In genomic region chr7:157158400-157158799, GRCh38 we compare ENCODE assay signal across 17 cellular contexts. TPM values are rescaled to one million over a fixed set of nuclear protein-coding genes. Genes with fewer than 3 reads are reported as not detected.
A peak's percentile ranks its signal among the peaks of the same experiment; 100 is the strongest.
DNase-seq lines count a peak whose midpoint lies in the region; ATAC-seq, FAIRE-seq and TF ChIP-seq lines count a peak whose summit lies in the region.
"Had no signal": no experiment of that assay in that cellular context is flagged by ENCODE, and none has a peak within 500 bp of the region (broad histone marks: within the 10 kb centered on the region; RNA-seq: fewer than 3 reads in every experiment).

No MANE protein-coding gene starts in this region.

- DNase-seq in activated T-cell treated with anti-CD3 and anti-CD28 coated beads, Interleukin-2, amount 50 U/mL, for 72 hours: no peak
- DNase-seq in activated T-cell treated with anti-CD3 and anti-CD28 coated beads for 4 hours (no peak), astrocyte (ENCODE audit: low read depth) (peak; percentile 42), medulla oblongata (ENCODE audit: extremely low spot score) (peak; percentile 73), sciatic nerve (ENCODE audit: low spot score) (no peak), DMS79 (lab: John Stamatoyannopoulos, UW) (no peak)
- DNase-seq: activated CD8-positive, alpha-beta memory T cell treated with anti-CD3 and anti-CD28 coated beads, Interleukin-2, amount 50 U/mL, for 4 hours; erythroblast; KBM-7; left ventricle myocardium inferior; natural killer cell; NCI-H2029 had no signal

- peak overlapping the region; percentile 57 for H3K4me2 ChIP-seq in astrocyte (ENCODE audit: low read length)
- H3K4me2 ChIP-seq: hepatocyte had no signal

- no peak overlapping the region for H2AFZ ChIP-seq in astrocyte (ENCODE audit: low read depth, low read length)
- H2AFZ ChIP-seq: hepatocyte had no signal

- FAIRE-seq in astrocyte (lab: Jason Lieb, UNC): no peak

- peaks cover 0 to 8% of the 10 kb centered on the region in 2 donors for H3K36me3 Mint-ChIP-seq in activated T-cell treated with anti-CD3 and anti-CD28 coated beads, Interleukin-2, amount 50 U/mL, for 72 hours (ENCODE audit: insufficient read depth in 2 of 2)
- no peaks in the 10 kb centered on the region for H3K36me3 Mint-ChIP-seq in astrocyte (ENCODE audit: low read depth, unreplicated experiment)
- H3K36me3 Mint-ChIP-seq: natural killer cell had no signal

- TF ChIP-seq CTCF in astrocyte (IDR thresholded peaks at IDR 0.05; ENCODE audit: insufficient read depth, low read depth, low read length): no peak

- no peaks in the 10 kb centered on the region for H3K9me3 Mint-ChIP-seq in activated T-cell treated with anti-CD3 and anti-CD28 coated beads, Interleukin-2, amount 50 U/mL, for 72 hours
- H3K9me3 Mint-ChIP-seq in astrocyte (ENCODE audit: unreplicated experiment): no peaks in the 10 kb centered on the region
- H3K9me3 Mint-ChIP-seq: natural killer cell; stimulated activated naive CD8-positive, alpha-beta T cell treated with anti-CD3 and anti-CD28 coated beads, Interleukin-15, Interleukin-2, amounts not matched to agents 100 ng/mL and 50 ng/mL, for 24 hours had no signal

- H4K20me1 ChIP-seq in astrocyte (ENCODE audit: insufficient read depth, low read length): peaks cover 92% of the 10 kb centered on the region

- intact Hi-C loops in sciatic nerve (cut with DNase I): no loop called here

- H3K79me2 ChIP-seq in astrocyte (ENCODE audit: insufficient read depth, low read length): peaks cover 98% of the 10 kb centered on the region

- no peaks in the 10 kb centered on the region for H3K27me3 ChIP-seq in astrocyte (ENCODE audit: insufficient read depth, low read length)
- H3K27me3 ChIP-seq: hepatocyte had no signal

- H3K4me3 ChIP-seq in astrocyte (ENCODE audit: insufficient read depth, low read depth, low read length): no peak overlapping the region
- H3K4me3 ChIP-seq: hepatocyte, left ventricle myocardium inferior had no signal

- H3K9me3 ChIP-seq in astrocyte (ENCODE audit: insufficient read depth, low read depth, low read length): no peaks in the 10 kb centered on the region
- H3K9me3 ChIP-seq: left ventricle myocardium inferior had no signal

- H3K27ac Mint-ChIP-seq in activated T-cell treated with anti-CD3 and anti-CD28 coated beads, Interleukin-2, amount 50 U/mL, for 72 hours: peak overlapping the region; percentile 24
- H3K27ac Mint-ChIP-seq in astrocyte (ENCODE audit: unreplicated experiment): no peak overlapping the region
- H3K27ac Mint-ChIP-seq: activated naive CD8-positive, alpha-beta T cell; natural killer cell; stimulated activated naive CD8-positive, alpha-beta T cell treated with anti-CD3 and anti-CD28 coated beads, Interleukin-15, Interleukin-2, amounts not matched to agents 100 ng/mL and 50 ng/mL, for 24 hours had no signal

- peaks cover 7% of the 10 kb centered on the region for H3K4me1 ChIP-seq in astrocyte (ENCODE audit: insufficient read depth, low read length)

- H3K9ac ChIP-seq in astrocyte (ENCODE audit: low read length): peak overlapping the region; percentile 5

- peaks cover 21% of the 10 kb centered on the region for H3K4me1 Mint-ChIP-seq in activated T-cell treated with anti-CD3 and anti-CD28 coated beads, Interleukin-2, amount 50 U/mL, for 72 hours (ENCODE audit: low read depth)
- peaks cover 9% of the 10 kb centered on the region for H3K4me1 Mint-ChIP-seq in astrocyte (ENCODE audit: low read depth, unreplicated experiment)

- H3K27me3 Mint-ChIP-seq in activated T-cell treated with anti-CD3 and anti-CD28 coated beads, Interleukin-2, amount 50 U/mL, for 72 hours (ENCODE audit: low read depth): no peaks in the 10 kb centered on the region
- no peaks in the 10 kb centered on the region for H3K27me3 Mint-ChIP-seq in astrocyte (ENCODE audit: low read depth, unreplicated experiment)
- H3K27me3 Mint-ChIP-seq: activated naive CD8-positive, alpha-beta T cell; stimulated activated naive CD8-positive, alpha-beta T cell treated with anti-CD3 and anti-CD28 coated beads, Interleukin-15, Interleukin-2, amounts not matched to agents 100 ng/mL and 50 ng/mL, for 24 hours had no signal

- ATAC-seq in activated T-cell treated with anti-CD3 and anti-CD28 coated beads, Interleukin-2, amount 50 U/mL, for 72 hours (replicated peaks in 1 of 2): no peak
- ATAC-seq in sciatic nerve (no peak), HG02885 (IDR thresholded peaks at IDR 0.05; ENCODE audit: poor library complexity, unreplicated experiment) (no peak)
- ATAC-seq: natural killer cell had no signal

- H3K27ac ChIP-seq in astrocyte (ENCODE audit: low read depth, low read length) (peak overlapping the region; percentile 37), temporal lobe (ENCODE audit: low read depth, low read length) (peak overlapping the region; percentile 17)
- H3K27ac ChIP-seq: hepatocyte, left ventricle myocardium inferior had no signal

- H3K4me3 Mint-ChIP-seq in activated T-cell treated with anti-CD3 and anti-CD28 coated beads, Interleukin-2, amount 50 U/mL, for 72 hours: no peak overlapping the region
- H3K4me3 Mint-ChIP-seq in astrocyte (ENCODE audit: unreplicated experiment): no peak overlapping the region
- H3K4me3 Mint-ChIP-seq: activated naive CD8-positive, alpha-beta T cell; natural killer cell; stimulated activated naive CD8-positive, alpha-beta T cell treated with anti-CD3 and anti-CD28 coated beads, Interleukin-15, Interleukin-2, amounts not matched to agents 100 ng/mL and 50 ng/mL, for 24 hours had no signal

- H3K36me3 ChIP-seq in astrocyte (ENCODE audit: insufficient read depth, low read length): no peaks in the 10 kb centered on the region
- H3K36me3 ChIP-seq: left ventricle myocardium inferior had no signal

RNA-seq across cellular contexts. Expression of gene UBE3C, which starts 19.7 kb away (rescaled TPM):
- total RNA-seq in activated T-cell treated with anti-CD3 and anti-CD28 coated beads, Interleukin-2, amount 50 U/mL, for 72 hours: 10 to 100 TPM; 39.6 to 42.6 TPM
- total RNA-seq in astrocyte (73.7 and 76.9 TPM in 2 replicates), temporal lobe (68.4 TPM), sciatic nerve (55.5 TPM)

Comparison
In these comparisons a context has a peak if more than half of its experiments do, and no peak if none do; other contexts are left out.
1. DNase-seq: peak in astrocyte (single experiment) and medulla oblongata (single experiment); none in activated T-cell treated with anti-CD3 and anti-CD28 coated beads, Interleukin-2, amount 50 U/mL, for 72 hours (0 of 2), activated T-cell treated with anti-CD3 and anti-CD28 coated beads for 4 hours (single experiment), sciatic nerve (single experiment) and DMS79 (single experiment).